9 cellular contexts compared by ENCODE assay signal in the genomic region with DNA sequence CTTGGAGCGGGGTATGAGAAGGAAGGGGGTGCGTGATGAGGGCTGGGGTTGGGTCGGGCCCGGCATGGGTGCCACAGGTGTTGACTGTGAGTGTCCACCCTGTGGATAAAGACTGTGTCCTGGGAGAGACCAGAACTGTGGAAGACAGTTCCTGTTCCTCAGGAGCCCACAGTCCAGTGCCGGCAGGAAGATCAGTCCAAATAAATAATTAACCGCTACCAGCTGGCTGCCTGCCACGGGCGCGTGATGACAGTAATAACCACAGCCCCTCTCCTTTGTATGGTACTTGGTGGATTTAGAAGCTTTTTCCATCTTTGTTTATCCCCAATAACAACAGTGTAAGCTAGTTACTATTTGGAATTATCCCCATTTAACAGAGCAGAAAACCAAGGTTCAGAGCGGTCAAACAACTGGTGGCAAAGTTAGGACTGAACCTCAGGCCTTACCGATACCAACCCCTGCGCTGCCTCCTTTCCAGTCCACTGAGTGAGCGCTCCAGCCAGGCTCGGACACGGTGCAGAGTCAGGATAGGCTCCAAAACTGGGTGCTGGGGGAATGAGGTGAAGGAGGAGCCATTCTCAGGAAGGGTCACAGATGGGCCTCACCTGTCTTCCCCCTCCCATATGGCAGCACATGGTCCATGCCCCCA. TPM values are rescaled to one million over a fixed set of nuclear protein-coding genes. Genes with fewer than 3 reads are reported as not detected.
DNase-seq lines count a peak whose midpoint lies in the region; ATAC-seq lines count a peak whose summit lies in the region.
"Had no signal": no experiment of that assay in that cellular context is flagged by ENCODE, and none has a peak within 500 bp of the region (broad histone marks: within the 10 kb centered on the region; RNA-seq: fewer than 3 reads in every experiment).

No MANE protein-coding gene starts in this region.

- H3K27ac ChIP-seq in duodenal mucosa (ENCODE audit: low read depth, low read length) (peak overlapping the region; percentile 88), mucosa of rectum (ENCODE audit: low read depth in 2 of 2, low read length in 2 of 2) (peak overlapping the region; percentile 97 to 98)

- no peaks in the 10 kb centered on the region for H3K36me3 ChIP-seq in duodenal mucosa (ENCODE audit: control insufficient read depth in 1 of 2, insufficient read depth in 2 of 2, low read length in 2 of 2)
- no peaks in the 10 kb centered on the region for H3K36me3 ChIP-seq in mucosa of rectum (ENCODE audit: control insufficient read depth in 2 of 2, insufficient read depth in 2 of 2, low read length in 2 of 2)

- intact Hi-C loops in Right ventricle myocardium inferior (cut with DNase I) (loop anchor here (5.0 kb wide), 1 partner anchor 63 kb away; no protein-coding TSS in a partner anchor), cardiac septum (cut with DNase I) (no loop called here)

- H3K27me3 ChIP-seq in duodenal mucosa (ENCODE audit: control insufficient read depth in 1 of 2, insufficient read depth in 2 of 2, low read length in 2 of 2) (no peaks in the 10 kb centered on the region), mucosa of rectum (ENCODE audit: control insufficient read depth in 2 of 2, insufficient read depth in 2 of 2, low read length in 2 of 2) (no peaks in the 10 kb centered on the region)

- H3K4me3 ChIP-seq in duodenal mucosa (ENCODE audit: low read depth in 1 of 2, low read length in 2 of 2): peak overlapping the region; percentile 34 to 53
- H3K4me3 ChIP-seq in mucosa of rectum (ENCODE audit: low read length in 2 of 2): peak overlapping the region; percentile 44 to 78

- H3K9me3 ChIP-seq in duodenal mucosa (ENCODE audit: control insufficient read depth in 1 of 2, low read length in 2 of 2) (no peaks in the 10 kb centered on the region), mucosa of rectum (ENCODE audit: control insufficient read depth in 2 of 2, low read length in 2 of 2) (no peaks in the 10 kb centered on the region)

- DNase-seq in Right ventricle myocardium inferior (ENCODE audit: missing footprints) (peak; percentile 79), cardiac septum (ENCODE audit: low spot score) (no peak)
- no peak for DNase-seq in stimulated activated CD4-positive, alpha-beta T cell treated with anti-CD3 and anti-CD28 coated beads, Interleukin-4, amount 100 ng/mL, for 1 hour
- DNase-seq: activated T-cell treated with anti-CD3 and anti-CD28 coated beads, Interleukin-2, amount 50 U/mL, for 4 hours had no signal

- peak overlapping the region; percentile 27 to 69 for H3K9ac ChIP-seq in duodenal mucosa (ENCODE audit: low read depth in 1 of 2, low read length in 2 of 2)
- H3K9ac ChIP-seq in mucosa of rectum (ENCODE audit: low read depth in 1 of 2, low read length in 2 of 2): peak overlapping the region; percentile 54 to 66

- H3K4me1 ChIP-seq in duodenal mucosa (ENCODE audit: control insufficient read depth in 1 of 2, insufficient read depth in 2 of 2, low read length in 2 of 2): peaks cover 69 to 79% of the 10 kb centered on the region in 2 donors
- peaks cover 74 to 76% of the 10 kb centered on the region in 2 donors for H3K4me1 ChIP-seq in mucosa of rectum (ENCODE audit: control insufficient read depth in 2 of 2, insufficient read depth in 2 of 2, low read length in 2 of 2)

- ATAC-seq in Right ventricle myocardium inferior (no peak), GM19023 (IDR thresholded peaks at IDR 0.05; ENCODE audit: unreplicated experiment) (no peak), HG02973 (IDR thresholded peaks at IDR 0.05; ENCODE audit: unreplicated experiment) (no peak), HG02852 (IDR thresholded peaks at IDR 0.05; ENCODE audit: unreplicated experiment) (no peak)
- ATAC-seq: activated T-cell treated with anti-CD3 and anti-CD28 coated beads, Interleukin-2, amount 50 U/mL, for 4 hours had no signal

RNA-seq across cellular contexts. Expression of a gene that starts 5.1 kb away (rescaled TPM):
- total RNA-seq in Right ventricle myocardium inferior: 48.8 TPM
- total RNA-seq in cardiac septum: 40.7 TPM
